Comparison of ENCODE assay signal across 1 cellular context in genomic region chr3:171460226-171461086, GRCh38.
TF ChIP-seq lines count a peak whose summit lies in the region.

Gene TNIK (minus strand): TSS chr3:171460405. CDS start chr3:171460063, 342 bp downstream.

TF ChIP-seq in WTC11, 78 proteins besides CTCF, POLR2A, EP300 and RAD21 (continued from another document):
- TF ChIP-seq ATF6 (CRISPR knock-in tag; IDR thresholded peaks at IDR 0.05) (0 out of 2 replicates have a peak, but pooled peaks have one; percentile 26), E2F5 (CRISPR knock-in tag; IDR thresholded peaks at IDR 0.05) (no peak), ZNF671 (CRISPR knock-in tag; IDR thresholded peaks at IDR 0.05) (no peak), ELF4 (CRISPR knock-in tag; IDR thresholded peaks at IDR 0.05; ENCODE audit: low read depth) (no peak), ZNF512 (CRISPR knock-in tag; IDR thresholded peaks at IDR 0.05; ENCODE audit: borderline replicate concordance) (no peak), PREB (CRISPR knock-in tag; IDR thresholded peaks at IDR 0.05; ENCODE audit: borderline replicate concordance) (no peak), JUN (CRISPR knock-in tag; IDR thresholded peaks at IDR 0.05) (no peak), FOXP1 (CRISPR knock-in tag; IDR thresholded peaks at IDR 0.05; ENCODE audit: borderline replicate concordance) (peak; percentile 77), TEAD1 (CRISPR knock-in tag; IDR thresholded peaks at IDR 0.05) (peak; percentile 82), ATF3 (CRISPR knock-in tag; conservative IDR thresholded peaks at IDR 0.05) (no peak), JAZF1 (CRISPR knock-in tag; IDR thresholded peaks at IDR 0.05) (no peak), TP53 (CRISPR knock-in tag; IDR thresholded peaks at IDR 0.05) (0 out of 2 replicates have a peak, but pooled peaks have one; percentile 42), PRRX2 (CRISPR knock-in tag; IDR thresholded peaks at IDR 0.05) (no peak), E2F4 (CRISPR knock-in tag; IDR thresholded peaks at IDR 0.05; ENCODE audit: borderline replicate concordance, low read depth) (no peak), EMX1 (CRISPR knock-in tag; IDR thresholded peaks at IDR 0.05) (no peak), E2F1 (CRISPR knock-in tag; IDR thresholded peaks at IDR 0.05) (no peak), HMGXB4 (CRISPR knock-in tag; IDR thresholded peaks at IDR 0.05) (peak; percentile 31), ETV6 (CRISPR knock-in tag; IDR thresholded peaks at IDR 0.05) (peak; percentile 81; the same call in 1 of the 2 replicates), USF1 (CRISPR knock-in tag; IDR thresholded peaks at IDR 0.05) (no peak), SP1 (CRISPR knock-in tag; conservative IDR thresholded peaks at IDR 0.05) (peak; percentile 17; the same call in 1 of the 2 replicates), OVOL2 (CRISPR knock-in tag; IDR thresholded peaks at IDR 0.05; ENCODE audit: borderline replicate concordance) (no peak), ATF2 (CRISPR knock-in tag; IDR thresholded peaks at IDR 0.05; ENCODE audit: borderline replicate concordance, low read depth) (no peak)
